ENCODE assay signal across 20 cellular contexts in the genomic region with DNA sequence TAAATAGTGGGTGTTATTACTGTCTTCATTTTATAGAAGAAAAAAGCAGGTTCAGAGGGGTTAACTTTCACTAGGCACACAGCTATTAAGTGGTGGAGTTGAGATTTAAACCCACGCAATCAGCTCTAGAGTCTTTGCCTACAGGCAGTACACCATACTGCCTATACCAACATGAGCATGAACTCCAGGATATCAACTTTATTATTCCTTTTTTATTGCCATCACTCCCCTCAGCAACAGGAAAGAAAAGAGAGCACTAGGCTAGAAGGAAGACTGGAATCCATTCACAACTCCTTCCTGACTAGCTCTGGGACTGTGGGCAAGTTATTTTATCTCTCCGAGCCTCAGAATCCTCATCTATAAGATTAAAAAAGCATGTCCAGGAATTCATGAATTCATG. TPM values are rescaled to one million over a fixed set of nuclear protein-coding genes. Genes with fewer than 3 reads are reported as not detected.
DNase-seq lines count a peak whose midpoint lies in the region; ATAC-seq and TF ChIP-seq lines count a peak whose summit lies in the region.
"Had no signal": no experiment of that assay in that cellular context is flagged by ENCODE, and none has a peak within 500 bp of the region (broad histone marks: within the 10 kb centered on the region; RNA-seq: fewer than 3 reads in every experiment).

No MANE protein-coding gene starts in this region.

- H3K27ac ChIP-seq in 22Rv1 (peak overlapping the region; percentile 21), colonic mucosa (peak overlapping the region; percentile 33)

- H3K4me3 ChIP-seq in colonic mucosa (no peak overlapping the region), mucosa of descending colon (no peak overlapping the region)
- H3K4me3 ChIP-seq: HAP-1 had no signal

- H3K9ac ChIP-seq in colonic mucosa (ENCODE audit: low read depth in 2 of 2, low read length in 2 of 2), result no peak overlapping the region

- no peaks in the 10 kb centered on the region for H3K36me3 ChIP-seq in colonic mucosa
- H3K36me3 ChIP-seq in mucosa of descending colon (ENCODE audit: low read depth), result no peaks in the 10 kb centered on the region
- H3K36me3 ChIP-seq: HAP-1 had no signal

- TF ChIP-seq CTCF in 22Rv1 (IDR thresholded peaks at IDR 0.05), result no peak
- TF ChIP-seq CTCF in colonic mucosa (IDR thresholded peaks at IDR 0.05), result no peak
- TF ChIP-seq CTCF in mucosa of descending colon (IDR thresholded peaks at IDR 0.05), result no peak

- H3K9me3 ChIP-seq in colonic mucosa (no peaks in the 10 kb centered on the region), mucosa of descending colon (no peaks in the 10 kb centered on the region)
- H3K9me3 ChIP-seq: HAP-1 had no signal

- peak; percentile 67 for ATAC-seq in mucosa of descending colon
- no peak for ATAC-seq in HG02870 (IDR thresholded peaks at IDR 0.05; ENCODE audit: unreplicated experiment)

- TF ChIP-seq POLR2A in erythroblast (IDR thresholded peaks at IDR 0.05; ENCODE audit: low read length), result no peak

- H3K27me3 ChIP-seq in colonic mucosa, result no peaks in the 10 kb centered on the region

- intact Hi-C loops in colonic mucosa (cut with DNase I) (no loop called here), mucosa of descending colon (cut with DNase I, micrococcal nuclease) (no loop called here)

- no peak for DNase-seq in colonic mucosa
- no peak for DNase-seq in mucosa of descending colon
- no peak for DNase-seq in erythroblast (lab: John Stamatoyannopoulos, UW)
- DNase-seq in SK-N-DZ (ENCODE audit: low spot score), result no peak
- DNase-seq: C1 segment of cervical spinal cord; CD4-positive, alpha-beta memory T cell; DMS153; DMS79 treated with DMSO at 0.1 percent for 48 hours; GF-D8; GOT3; HFFc6 had no signal

- H3K4me1 ChIP-seq in colonic mucosa (no peaks in the 10 kb centered on the region), mucosa of descending colon (ENCODE audit: low read depth) (peaks cover 6% of the 10 kb centered on the region)
- H3K4me1 ChIP-seq: HAP-1 had no signal

RNA-seq across cellular contexts. Expression of gene FSHB, which starts 58.7 kb away (rescaled TPM):
- not detected for total RNA-seq in colonic mucosa
- total RNA-seq in mucosa of descending colon, result not detected
- not detected in 2 replicates for polyA plus RNA-seq in SK-N-DZ (2014; cell fraction: cytosol; rRNA removed)
- polyA plus RNA-seq in SK-N-DZ (2014; cell fraction: nucleus; rRNA removed), result not detected in 2 replicates
- total RNA-seq: A172; A673; Caco-2; CD4-positive, alpha-beta memory T cell; Daoy; G401; HFFc6 had no signal
- polyA plus RNA-seq: BJ; CD4-positive, alpha-beta memory T cell had no signal
